Comparison of ENCODE assay signal across 8 cellular contexts in genomic region chr3:23805881-23806321, GRCh38. TPM values are rescaled to one million over a fixed set of nuclear protein-coding genes. Genes with fewer than 3 reads are reported as not detected.
DNase-seq lines count a peak whose midpoint lies in the region; ATAC-seq and TF ChIP-seq lines count a peak whose summit lies in the region.

Gene UBE2E1 (plus strand): TSS chr3:23805955. CDS start chr3:23807270, 1,315 bp downstream.

- peak; percentile 9 for DNase-seq in NCI-H1105 treated with DMSO at 0.1 percent for 48 hours (lab: John Stamatoyannopoulos, UW)
- DNase-seq in NCI-H1105 (lab: John Stamatoyannopoulos, UW) = no peak
- peak; percentile 8 for DNase-seq in NCI-H1092 (lab: John Stamatoyannopoulos, UW)
- DNase-seq in activated CD4-positive, alpha-beta T cell treated with anti-CD3 and anti-CD28 coated beads for 1 hour = peak; percentile 57
- DNase-seq in chondrocyte (ENCODE audit: low spot score) = no peak
- DNase-seq in kidney tubule cell (ENCODE audit: low spot score) = peak; percentile 80
- peak; percentile 66 for DNase-seq in stimulated activated CD4-positive, alpha-beta T cell treated with anti-CD3 and anti-CD28 coated beads, Interleukin-1b, Interleukin-23, amount 100 ng/mL, for 48 hours

- H3K27me3 Mint-ChIP-seq in chondrocyte (ENCODE audit: low read depth) = no peaks in the 10 kb centered on the region

- ATAC-seq in HG02571 (IDR thresholded peaks at IDR 0.05; ENCODE audit: unreplicated experiment) = peak; percentile 48

- H3K36me3 Mint-ChIP-seq in chondrocyte (ENCODE audit: low read depth) = peaks cover under 1% of the 10 kb centered on the region

- H3K4me1 Mint-ChIP-seq in chondrocyte (ENCODE audit: low read depth) = peaks cover 41% of the 10 kb centered on the region

- H3K4me3 Mint-ChIP-seq in chondrocyte (ENCODE audit: unreplicated experiment) = peak within 1 kb of the TSS; percentile 94

- H3K9me3 Mint-ChIP-seq in chondrocyte (ENCODE audit: low read depth) = no peaks in the 10 kb centered on the region

- peak within 1 kb of the TSS; percentile 94 for H3K27ac Mint-ChIP-seq in chondrocyte (ENCODE audit: unreplicated experiment)

- TF ChIP-seq CTCF in chondrocyte (IDR thresholded peaks at IDR 0.05) = peak; percentile 13

RNA-seq across cellular contexts. Expression of gene UBE2E1, which starts in this region (rescaled TPM):
- total RNA-seq in chondrocyte = 72.3 to 103 TPM (median 101 TPM) in 3 replicates

Comparison
In these comparisons a context has a peak if more than half of its experiments do, and no peak if none do; other contexts are left out.
1. DNase-seq: peak in NCI-H1105 treated with DMSO at 0.1 percent for 48 hours (single experiment), NCI-H1092 (single experiment), activated CD4-positive, alpha-beta T cell treated with anti-CD3 and anti-CD28 coated beads for 1 hour (single experiment), kidney tubule cell (single experiment) and stimulated activated CD4-positive, alpha-beta T cell treated with anti-CD3 and anti-CD28 coated beads, Interleukin-1b, Interleukin-23, amount 100 ng/mL, for 48 hours (single experiment); none in NCI-H1105 (single experiment) and chondrocyte (single experiment).